Comparison of ENCODE assay signal across 9 cellular contexts in genomic region chr16:55118701-55119260, GRCh38.
"Had no signal": no experiment of that assay in that cellular context is flagged by ENCODE, and none has a peak within 500 bp of the region (broad histone marks: within the 10 kb centered on the region; RNA-seq: fewer than 3 reads in every experiment).

No MANE protein-coding gene starts in this region.

- H2AFZ ChIP-seq: GM23248 had no signal

- H3K9me3 ChIP-seq: HAP-1 had no signal

- H3K36me3 Mint-ChIP-seq: IgD-negative memory B cell had no signal

- H3K4me1 ChIP-seq: HAP-1 had no signal

- H3K9ac ChIP-seq: GM23248, KMS-11 had no signal

- DNase-seq: GM23248, GOT3, H7, KBM-7 had no signal

- H3K4me1 Mint-ChIP-seq: IgD-negative memory B cell had no signal

- H3K27ac Mint-ChIP-seq: IgD-negative memory B cell had no signal

- H3K27me3 Mint-ChIP-seq: IgD-negative memory B cell had no signal

- H3K4me3 Mint-ChIP-seq: IgD-negative memory B cell had no signal

- H3K4me3 ChIP-seq: GM23248, HAP-1 had no signal

- H3K27ac ChIP-seq: GM23248, KMS-11 had no signal

- ATAC-seq: HCT116, HepG2 had no signal

- H3K4me2 ChIP-seq: KMS-11 had no signal

- H3K36me3 ChIP-seq: HAP-1 had no signal
